In genomic region chrY:8994001-8994400, GRCh38 we compare ENCODE assay signal across 17 cellular contexts.
DNase-seq lines count a peak whose midpoint lies in the region; ATAC-seq and TF ChIP-seq lines count a peak whose summit lies in the region.
"Had no signal": no experiment of that assay in that cellular context is flagged by ENCODE, and none has a peak within 500 bp of the region (broad histone marks: within the 10 kb centered on the region; RNA-seq: fewer than 3 reads in every experiment).

No MANE protein-coding gene starts in this region.

- H3K4me3 ChIP-seq in right atrium auricular region (no peak overlapping the region), left ventricle myocardium inferior (no peak overlapping the region)
- H3K4me3 ChIP-seq: GM12878 had no signal

- no peak for TF ChIP-seq CTCF in right atrium auricular region (IDR thresholded peaks at IDR 0.05)
- no peak for TF ChIP-seq CTCF in left ventricle myocardium inferior (IDR thresholded peaks at IDR 0.05; ENCODE audit: borderline replicate concordance)

- no peaks in the 10 kb centered on the region for H3K4me1 ChIP-seq in right atrium auricular region
- no peaks in the 10 kb centered on the region for H3K4me1 ChIP-seq in left ventricle myocardium inferior

- no peaks in the 10 kb centered on the region for H3K9me3 ChIP-seq in right atrium auricular region
- H3K9me3 ChIP-seq in left ventricle myocardium inferior (replicated peaks), result no peaks in the 10 kb centered on the region
- H3K9me3 ChIP-seq: SK-N-SH had no signal

- ATAC-seq in Right ventricle myocardium inferior, result peak; percentile 89
- no peak for ATAC-seq in HG03342 (IDR thresholded peaks at IDR 0.05; ENCODE audit: unreplicated experiment)
- ATAC-seq: GM12878, HCT116, PC-3 had no signal

- no peak for DNase-seq in Right ventricle myocardium inferior (ENCODE audit: missing footprints)
- no peak for DNase-seq in right atrium auricular region (ENCODE audit: low spot score)
- peak; percentile 37 for DNase-seq in left ventricle myocardium inferior
- DNase-seq in putamen (ENCODE audit: low spot score), result peak; percentile 34
- DNase-seq in effector CD4-positive, alpha-beta T cell, result no peak
- no peak for DNase-seq in NCI-H2107 (lab: John Stamatoyannopoulos, UW)
- DNase-seq in NCI-H2227 (lab: John Stamatoyannopoulos, UW; ENCODE audit: unreplicated experiment), result no peak
- DNase-seq: Karpas-422, NCI-H1417, NCI-H1930, NCI-H526 treated with DMSO at 0.1 percent for 48 hours, PC-3, SK-N-SH had no signal

- no peaks in the 10 kb centered on the region for H3K27me3 ChIP-seq in right atrium auricular region
- no peaks in the 10 kb centered on the region for H3K27me3 ChIP-seq in left ventricle myocardium inferior (ENCODE audit: low read depth)

- intact Hi-C loops in Right ventricle myocardium inferior (cut with DNase I), result loop anchor here (10.0 kb wide), 1 partner anchor 281 kb away; no protein-coding TSS in a partner anchor
- intact Hi-C loops in left ventricle myocardium inferior (cut with micrococcal nuclease), result no loop called here

- H3K36me3 ChIP-seq in right atrium auricular region, result no peaks in the 10 kb centered on the region
- H3K36me3 ChIP-seq in left ventricle myocardium inferior, result no peaks in the 10 kb centered on the region

- H3K27ac ChIP-seq in right atrium auricular region, result no peak overlapping the region
- peak overlapping the region; percentile 71 for H3K27ac ChIP-seq in left ventricle myocardium inferior (replicated peaks)
- H3K27ac ChIP-seq: 22Rv1 had no signal

Comparison
In these comparisons a context has a peak if more than half of its experiments do, and no peak if none do; other contexts are left out.
1. DNase-seq: peak in left ventricle myocardium inferior (single experiment) and putamen (single experiment); none in Right ventricle myocardium inferior (single experiment), right atrium auricular region (single experiment), effector CD4-positive, alpha-beta T cell (single experiment), NCI-H2107 (single experiment) and NCI-H2227 (single experiment).